8 cellular contexts compared by ENCODE assay signal in genomic region chr18:74196220-74197119, GRCh38. TPM values are rescaled to one million over a fixed set of nuclear protein-coding genes. Genes with fewer than 3 reads are reported as not detected.
DNase-seq lines count a peak whose midpoint lies in the region; ATAC-seq and TF ChIP-seq lines count a peak whose summit lies in the region.

No MANE protein-coding gene starts in this region.

- POLR2A ChIA-PET in PC-9 (lab: Charles Lee; ENCODE audit: unreplicated experiment): no interaction called here

- H2AFZ ChIP-seq in PC-9: peak overlapping the region; percentile 91

- no peaks in the 10 kb centered on the region for H3K9me2 ChIP-seq in PC-9 (ENCODE audit: insufficient read depth)

- BruUV-seq in PC-9 (replicated peaks; lab: Mats Ljungman, UMichigan): no TSS peak

- H3K27me3 ChIP-seq in PC-9 (ENCODE audit: insufficient read depth, low read depth) (no peaks in the 10 kb centered on the region), uterus (peaks cover 0 to 3% of the 10 kb centered on the region in 2 donors)

- H4K20me1 ChIP-seq in PC-9 (ENCODE audit: insufficient read depth): no peaks in the 10 kb centered on the region

- H3K4me2 ChIP-seq in PC-9: peak overlapping the region; percentile 89

- TF ChIP-seq POLR2A in uterus (IDR thresholded peaks at IDR 0.05): no peak

- peaks cover 0 to 13% (median 3%) of the 10 kb centered on the region in 3 donors for H3K4me1 Mint-ChIP-seq in IgD-negative memory B cell
- H3K4me1 Mint-ChIP-seq in activated T-helper 2 cell treated with anti-CD3 and anti-CD28 coated beads, Interferon-gamma antibody, Interleukin-2, Interleukin-4, amounts not matched to agents 10 μg/mL and 5 μg/mL and 100 μg/mL, durations not matched to agents 14 hours and 24 hours and 36 hours (ENCODE audit: low read depth): peaks cover 6% of the 10 kb centered on the region
- H3K4me1 Mint-ChIP-seq in osteocyte (ENCODE audit: unreplicated experiment): peaks cover 2% of the 10 kb centered on the region

- DNase-seq in EL: peak; percentile 65
- peak; percentile 37 to 63 for DNase-seq in PC-9
- peak; percentile 30 for DNase-seq in activated T-helper 2 cell treated with anti-CD3 and anti-CD28 coated beads, Interferon-gamma antibody, Interleukin-2, Interleukin-4, amounts not matched to agents 10 μg/mL and 5 μg/mL and 100 μg/mL, durations not matched to agents 14 hours and 24 hours and 36 hours (ENCODE audit: low spot score)
- DNase-seq in foreskin melanocyte: peak; percentile 56
- DNase-seq in osteocyte (ENCODE audit: extremely low spot score, unreplicated experiment): no peak
- DNase-seq in uterus: peak; percentile 34 to 49

- CTCF ChIA-PET in PC-9 (lab: Charles Lee): interaction anchor here (1.0 kb wide), 1 partner anchor 146 kb away, joined by 5 read pairs; no protein-coding TSS in a partner anchor

- no peaks in the 10 kb centered on the region for H3K9me3 ChIP-seq in PC-9 (ENCODE audit: insufficient read depth, low read depth)
- no peaks in the 10 kb centered on the region for H3K9me3 ChIP-seq in uterus

- H3K4me3 Mint-ChIP-seq in IgD-negative memory B cell (peak overlapping the region; percentile 0 to 96 (median 83)), osteocyte (ENCODE audit: unreplicated experiment) (peak overlapping the region; percentile 64)
- peak overlapping the region; percentile 73 for H3K4me3 Mint-ChIP-seq in activated T-helper 2 cell treated with anti-CD3 and anti-CD28 coated beads, Interferon-gamma antibody, Interleukin-2, Interleukin-4, amounts not matched to agents 10 μg/mL and 5 μg/mL and 100 μg/mL, durations not matched to agents 14 hours and 24 hours and 36 hours (ENCODE audit: low read depth)

- no peaks in the 10 kb centered on the region for H3K79me2 ChIP-seq in PC-9 (ENCODE audit: low read depth)

- H3K4me3 ChIP-seq in PC-9: peak overlapping the region; percentile 55; the same call in 1 of the 2 replicates
- H3K4me3 ChIP-seq in uterus: no peak overlapping the region

- H3K27ac ChIP-seq in PC-9 (no peak overlapping the region; the same call in 1 of the 2 replicates), uterus (no peak overlapping the region)

- intact Hi-C loops in PC-9 (cut with micrococcal nuclease; ENCODE audit: unreplicated experiment) (loop anchor here (1.0 to 5.0 kb wide), 5 partner anchors 95 to 356 kb away; partner anchors contain the start of genes CNDP2 and CYB5A), uterus (cut with DNase I; ENCODE audit: low total_unique reads) (loop anchor here (10.0 kb wide), 1 partner anchor 358 kb away; no protein-coding TSS in a partner anchor)
- intact Hi-C loops in activated T-helper 2 cell treated with anti-CD3 and anti-CD28 coated beads, Interferon-gamma antibody, Interleukin-2, Interleukin-4, amounts not matched to agents 10 μg/mL and 5 μg/mL and 100 μg/mL, durations not matched to agents 14 hours and 24 hours and 36 hours (cut with micrococcal nuclease): loop anchor here (1.0 to 5.0 kb wide), 4 partner anchors 114 to 356 kb away; no protein-coding TSS in a partner anchor

- ATAC-seq in GM21737 (IDR thresholded peaks at IDR 0.05; ENCODE audit: unreplicated experiment): peak; percentile 81

- H3K9me3 Mint-ChIP-seq in IgD-negative memory B cell (no peaks in the 10 kb centered on the region), osteocyte (ENCODE audit: unreplicated experiment) (no peaks in the 10 kb centered on the region)
- H3K9me3 Mint-ChIP-seq in activated T-helper 2 cell treated with anti-CD3 and anti-CD28 coated beads, Interferon-gamma antibody, Interleukin-2, Interleukin-4, amounts not matched to agents 10 μg/mL and 5 μg/mL and 100 μg/mL, durations not matched to agents 14 hours and 24 hours and 36 hours: no peaks in the 10 kb centered on the region

- H3F3A ChIP-seq in PC-9 (ENCODE audit: insufficient read depth, low read depth): no peaks in the 10 kb centered on the region

- H3K27me3 Mint-ChIP-seq in IgD-negative memory B cell: peaks cover 2% of the 10 kb centered on the region
- H3K27me3 Mint-ChIP-seq in activated T-helper 2 cell treated with anti-CD3 and anti-CD28 coated beads, Interferon-gamma antibody, Interleukin-2, Interleukin-4, amounts not matched to agents 10 μg/mL and 5 μg/mL and 100 μg/mL, durations not matched to agents 14 hours and 24 hours and 36 hours (ENCODE audit: low read depth): peaks cover 7% of the 10 kb centered on the region
- peaks cover 13% of the 10 kb centered on the region for H3K27me3 Mint-ChIP-seq in osteocyte (ENCODE audit: unreplicated experiment)

- H3K36me3 ChIP-seq in PC-9 (ENCODE audit: low read depth) (no peaks in the 10 kb centered on the region), uterus (no peaks in the 10 kb centered on the region)

- peak; percentile 99 for TF ChIP-seq CTCF in PC-9 (conservative IDR thresholded peaks at IDR 0.05)
- peak; percentile 86 for TF ChIP-seq CTCF in osteocyte (IDR thresholded peaks at IDR 0.05)
- peak; percentile 80 to 92 (median 86) for TF ChIP-seq CTCF in uterus (IDR thresholded peaks at IDR 0.05)

- H3K27ac Mint-ChIP-seq in IgD-negative memory B cell (peak overlapping the region in 1 of 3 donors; percentile 75), osteocyte (ENCODE audit: unreplicated experiment) (no peak overlapping the region)
- H3K27ac Mint-ChIP-seq in activated T-helper 2 cell treated with anti-CD3 and anti-CD28 coated beads, Interferon-gamma antibody, Interleukin-2, Interleukin-4, amounts not matched to agents 10 μg/mL and 5 μg/mL and 100 μg/mL, durations not matched to agents 14 hours and 24 hours and 36 hours: no peak overlapping the region

- H3K36me3 Mint-ChIP-seq in IgD-negative memory B cell (no peaks in the 10 kb centered on the region), osteocyte (ENCODE audit: unreplicated experiment) (no peaks in the 10 kb centered on the region)
- H3K36me3 Mint-ChIP-seq in activated T-helper 2 cell treated with anti-CD3 and anti-CD28 coated beads, Interferon-gamma antibody, Interleukin-2, Interleukin-4, amounts not matched to agents 10 μg/mL and 5 μg/mL and 100 μg/mL, durations not matched to agents 14 hours and 24 hours and 36 hours (ENCODE audit: low read depth): no peaks in the 10 kb centered on the region

- H3K4me1 ChIP-seq in PC-9 (replicated peaks; ENCODE audit: insufficient read depth) (no peaks in the 10 kb centered on the region; the same call in 1 of the 2 replicates), uterus (no peaks in the 10 kb centered on the region)

RNA-seq across cellular contexts. Expression of gene TIMM21, which starts 48.1 kb away (rescaled TPM):
- polyA plus RNA-seq in IgD-negative memory B cell: 17.6 TPM
- total RNA-seq in PC-9 (2021): 17.9 and 32.6 TPM in 2 replicates
- 48.3 and 50.0 TPM in 2 replicates for total RNA-seq in activated T-helper 2 cell treated with anti-CD3 and anti-CD28 coated beads, Interferon-gamma antibody, Interleukin-2, Interleukin-4, amounts not matched to agents 10 μg/mL and 5 μg/mL and 100 μg/mL, durations not matched to agents 14 hours and 24 hours and 36 hours
- total RNA-seq in osteocyte: 22.0 and 23.3 TPM in 2 replicates
- total RNA-seq in uterus: 10 to 100 TPM; 15.0 to 44.0 (median 17.2) TPM

RNA-seq across cellular contexts. Expression of gene FBXO15, which starts 48.8 kb away (rescaled TPM):
- polyA plus RNA-seq in IgD-negative memory B cell: 0.90 TPM
- total RNA-seq in PC-9 (2021) (2.2 and 3.9 TPM in 2 replicates), osteocyte (0.73 and 0.86 TPM in 2 replicates), uterus (1 to 10 TPM in 1 of 4 donors, under 1 TPM in 1, not detected in 2; 0.76 to 3.0 TPM)
- 0.91 and 1.1 TPM in 2 replicates for total RNA-seq in activated T-helper 2 cell treated with anti-CD3 and anti-CD28 coated beads, Interferon-gamma antibody, Interleukin-2, Interleukin-4, amounts not matched to agents 10 μg/mL and 5 μg/mL and 100 μg/mL, durations not matched to agents 14 hours and 24 hours and 36 hours
